Comparison of ENCODE assay signal across 2 cellular contexts in the genomic region with DNA sequence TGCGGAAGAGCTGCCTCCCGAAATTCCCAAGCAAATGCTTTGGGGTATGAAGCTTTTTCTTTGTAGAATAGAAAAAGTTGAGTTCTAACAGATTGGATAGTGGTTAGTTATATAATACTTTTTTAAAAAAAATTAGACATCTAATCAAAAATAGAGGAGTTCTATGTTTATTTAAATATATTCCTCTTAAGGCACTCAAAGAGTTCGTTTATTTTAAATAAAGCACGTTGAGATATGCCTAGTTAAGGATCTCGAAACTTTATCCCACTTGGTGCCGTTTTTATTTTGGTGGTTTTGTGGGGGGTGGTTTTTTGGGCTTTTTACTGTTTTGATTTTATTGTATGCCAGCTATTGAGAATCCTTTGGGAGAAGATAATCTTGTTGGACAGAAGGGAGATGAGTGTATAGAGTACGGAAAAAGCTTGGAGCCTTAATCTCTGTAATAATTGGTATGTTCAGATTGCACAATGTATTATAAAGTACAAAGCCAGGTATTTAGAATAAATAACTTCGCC.
TF ChIP-seq lines count a peak whose summit lies in the region.

No MANE protein-coding gene starts in this region.

TF ChIP-seq in H1, 55 proteins besides CTCF, POLR2A, EP300 and RAD21:
- TF ChIP-seq MAFK (IDR thresholded peaks at IDR 0.05; ENCODE audit: low read depth, low read length) (no peak), BCL11A (IDR thresholded peaks at IDR 0.05; ENCODE audit: low read depth in 2 of 2, low read length in 2 of 2) (no peak), RFX5 (IDR thresholded peaks at IDR 0.05; ENCODE audit: borderline replicate concordance, low read depth, low read length) (no peak)

TF ChIP-seq in HEK293T, 16 proteins besides CTCF, POLR2A, EP300 and RAD21:
- TF ChIP-seq CTBP1 (IDR thresholded peaks at IDR 0.05; ENCODE audit: borderline replicate concordance) (no peak), BHLHE40 (IDR thresholded peaks at IDR 0.05; ENCODE audit: borderline replicate concordance) (no peak), NFRKB (IDR thresholded peaks at IDR 0.05) (no peak), LEF1 (IDR thresholded peaks at IDR 0.05; ENCODE audit: borderline replicate concordance) (no peak), ZNF384 (IDR thresholded peaks at IDR 0.05) (no peak), FOXK2 (IDR thresholded peaks at IDR 0.05) (no peak), L3MBTL2 (conservative IDR thresholded peaks at IDR 0.05) (no peak)
